In genomic region chr10:73310475-73310874, GRCh38 we compare ENCODE assay signal across 7 cellular contexts.
"Had no signal": no experiment of that assay in that cellular context is flagged by ENCODE, and none has a peak within 500 bp of the region (broad histone marks: within the 10 kb centered on the region; RNA-seq: fewer than 3 reads in every experiment).

No MANE protein-coding gene starts in this region.

- H3K27ac ChIP-seq: HL-60 had no signal

- H3K4me2 ChIP-seq: GM23338 had no signal

- ATAC-seq: GM23338, HepG2, K562 had no signal

- DNase-seq: H9, HCEC 1CT, HFFc6 had no signal

- H3K4me3 ChIP-seq: GM23338, K562 had no signal
